In the genomic region with DNA sequence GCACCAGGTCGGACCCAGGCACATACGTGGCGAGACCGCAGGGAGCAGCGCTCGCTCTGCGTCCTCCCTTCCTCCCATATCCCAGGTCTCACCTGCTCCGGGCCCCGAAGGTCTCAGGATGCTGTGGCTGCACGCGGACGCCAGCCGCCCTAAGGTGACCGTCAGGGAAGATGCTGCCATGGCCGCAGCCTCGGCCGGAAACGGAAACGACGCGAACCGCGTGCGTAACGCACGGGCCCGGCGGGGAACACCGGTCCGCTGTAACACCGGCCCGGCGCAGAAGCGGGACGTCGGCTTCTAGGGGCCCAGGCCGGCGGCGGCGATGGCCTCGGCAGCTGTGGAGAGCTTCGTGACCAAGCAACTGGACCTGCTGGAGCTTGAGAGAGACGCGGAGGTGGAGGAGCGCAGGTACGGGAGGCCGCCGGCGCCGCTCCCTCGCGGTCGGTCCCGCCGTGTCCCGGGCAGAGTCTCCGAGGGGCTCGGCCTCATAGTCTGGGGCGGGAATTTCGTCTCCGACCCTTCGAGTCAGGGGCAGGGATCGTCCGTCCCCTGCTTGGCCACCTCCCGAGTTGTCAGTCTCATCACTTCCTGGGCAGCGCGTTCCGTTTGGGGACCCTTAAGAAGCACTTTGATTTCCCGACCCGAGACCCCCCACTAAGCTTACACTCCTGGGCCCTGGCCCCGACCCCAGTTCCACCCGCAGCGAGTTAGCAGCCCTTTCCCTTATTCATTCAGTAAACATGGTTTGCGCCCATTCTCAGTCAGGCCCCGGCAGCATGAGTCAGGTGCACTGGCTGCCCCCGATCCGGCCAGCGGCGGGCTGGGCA, we compare ENCODE assay signal across 8 cellular contexts. TPM values are rescaled to one million over a fixed set of nuclear protein-coding genes. Genes with fewer than 3 reads are reported as not detected.
DNase-seq lines count a peak whose midpoint lies in the region; ATAC-seq and TF ChIP-seq lines count a peak whose summit lies in the region.

Gene IGHMBP2 (plus strand): TSS at position 261 of the 827 bp plus-strand sequence. CDS start 62 bp downstream, at position 323.
Gene MRPL21 (minus strand): TSS at position 202 of the 827 bp plus-strand sequence. CDS start 22 bp downstream, at position 180.

- 0% methylated on average over 68 to 79 of the region's 79 CpGs for WGBS in aorta, 2 donors

- no peak for TF ChIP-seq CTCF in GM12865 (IDR thresholded peaks at IDR 0.05; ENCODE audit: insufficient read depth, low read depth, low read length, missing control alignments)
- no peak for TF ChIP-seq CTCF in ascending aorta (IDR thresholded peaks at IDR 0.05)

- intact Hi-C loops in T-helper 2 cell treated with Interferon-gamma antibody and Interleukin-4, amounts not matched to agents 100 ng/mL and 5 ng/mL, for 36 hours (cut with micrococcal nuclease), result loop anchor here (1.0 to 2.0 kb wide), 2 partner anchors 65 to 144 kb away; partner anchors contain the start of gene TPCN2
- intact Hi-C loops in ascending aorta (cut with DNase I), result loop anchor here (2.0 to 5.0 kb wide), 3 partner anchors 108 to 183 kb away; partner anchors contain the start of genes MRGPRF and TPCN2
- intact Hi-C loops in aorta (cut with DNase I), result loop anchor here in 1 of 2 donors (5.0 to 10.0 kb wide), 2 partner anchors 143 to 181 kb away; partner anchors contain the start of gene TPCN2

- peak; percentile 91 for DNase-seq in GM12865 (ENCODE audit: low read depth)
- peak; percentile 71 for DNase-seq in NCI-H1105 treated with DMSO at 0.1 percent for 48 hours (lab: John Stamatoyannopoulos, UW)
- DNase-seq in ascending aorta (ENCODE audit: low spot score in 2 of 2), result peak in 1 of 2 donors; percentile 91
- peak; percentile 89 for DNase-seq in hepatic stellate cell (ENCODE audit: low spot score)
- DNase-seq in renal cortical epithelial cell (ENCODE audit: low read depth), result peak; percentile 47
- DNase-seq in aorta, result peak; percentile 88 to 95

- H3K27me3 ChIP-seq in ascending aorta, result no peaks in the 10 kb centered on the region
- no peaks in the 10 kb centered on the region for H3K27me3 ChIP-seq in aorta (ENCODE audit: control insufficient read depth in 1 of 2, insufficient read depth in 2 of 2, low read length in 1 of 2)

- ATAC-seq in HG02588 (IDR thresholded peaks at IDR 0.05; ENCODE audit: unreplicated experiment), result peak; percentile 86
- ATAC-seq in aorta (ENCODE audit: low FRiP score), result peak; percentile 98

- peak within 1 kb of the TSS; percentile 78 to 85 for H3K27ac ChIP-seq in ascending aorta
- peak within 1 kb of the TSS; percentile 0 to 4 for H3K27ac ChIP-seq in aorta (ENCODE audit: low read depth in 1 of 2, low read length in 2 of 2)

- peak within 1 kb of the TSS; percentile 96 for H3K4me3 ChIP-seq in GM12865 (ENCODE audit: low read depth, low read length)
- peak within 1 kb of the TSS; percentile 75 to 77 for H3K4me3 ChIP-seq in ascending aorta
- peak within 1 kb of the TSS; percentile 7 to 79 for H3K4me3 ChIP-seq in aorta (ENCODE audit: low read length in 2 of 2)

- no peaks in the 10 kb centered on the region for H3K9me3 ChIP-seq in ascending aorta
- no peaks in the 10 kb centered on the region for H3K9me3 ChIP-seq in aorta (ENCODE audit: control insufficient read depth, low read length)

- H3K4me1 ChIP-seq in ascending aorta (peaks cover 0 to 17% of the 10 kb centered on the region in 2 donors), aorta (ENCODE audit: control insufficient read depth in 1 of 2, insufficient read depth in 2 of 2, low read length in 2 of 2) (no peaks in the 10 kb centered on the region)

- peaks cover 32 to 35% of the 10 kb centered on the region in 2 donors for H3K36me3 ChIP-seq in ascending aorta
- H3K36me3 ChIP-seq in aorta (ENCODE audit: control insufficient read depth in 1 of 2, insufficient read depth in 2 of 2, low read length in 1 of 2), result peaks cover 0 to 7% of the 10 kb centered on the region in 2 donors

RNA-seq across cellular contexts. Expression of gene IGHMBP2, which starts in this region (rescaled TPM):
- 27.2 and 27.4 TPM in 2 replicates for total RNA-seq in T-helper 2 cell treated with Interferon-gamma antibody and Interleukin-4, amounts not matched to agents 100 ng/mL and 5 ng/mL, for 36 hours
- total RNA-seq in ascending aorta (52.0 TPM), renal cortical epithelial cell (5.4 and 12.8 TPM in 2 replicates), aorta (10 to 100 TPM; 24.6 to 33.6 TPM)
- 10 to 100 TPM in 1 of 2 donors, 1 to 10 TPM in 1; 5.6 to 64.7 TPM for polyA plus RNA-seq in aorta

RNA-seq across cellular contexts. Expression of gene MRPL21, which starts in this region (rescaled TPM):
- 67.7 and 69.1 TPM in 2 replicates for total RNA-seq in T-helper 2 cell treated with Interferon-gamma antibody and Interleukin-4, amounts not matched to agents 100 ng/mL and 5 ng/mL, for 36 hours
- total RNA-seq in ascending aorta (14.2 TPM), renal cortical epithelial cell (37.2 and 97.8 TPM in 2 replicates), aorta (10 to 100 TPM; 31.7 to 37.0 TPM)
- polyA plus RNA-seq in aorta, result 10 to 100 TPM; 51.7 to 69.7 TPM

Comparison
In these comparisons a context has a peak if more than half of its experiments do, and no peak if none do; other contexts are left out.
1. H3K4me3 ChIP-seq: peak in every context shown above with its lines; median percentile 96 in GM12865; 76 in ascending aorta; 43 in aorta.